Comparison of ENCODE assay signal across 10 cellular contexts in genomic region chr17:17768415-17769088, GRCh38.
DNase-seq lines count a peak whose midpoint lies in the region; ATAC-seq and TF ChIP-seq lines count a peak whose summit lies in the region.
"Had no signal": no experiment of that assay in that cellular context is flagged by ENCODE, and none has a peak within 500 bp of the region (broad histone marks: within the 10 kb centered on the region; RNA-seq: fewer than 3 reads in every experiment).

No MANE protein-coding gene starts in this region.

- peaks cover 34 to 87% (median 76%) of the 10 kb centered on the region in 10 experiments for H3K4me1 ChIP-seq in BLaER1 treated with 17β-estradiol and CSF1 and Interleukin-3, amounts not matched to agents 10 nM and 100 nM
- peaks cover 55 to 81% (median 79%) of the 10 kb centered on the region in 4 donors for H3K4me1 ChIP-seq in esophagus muscularis mucosa
- H3K4me1 ChIP-seq in colonic mucosa = no peaks in the 10 kb centered on the region

- H3K4me2 ChIP-seq in BLaER1 treated with 17β-estradiol and CSF1 and Interleukin-3, amounts not matched to agents 10 nM and 100 nM = peak overlapping the region in 6 of 11 experiments; percentile 13 to 89 (median 53); a peak in 3 of 22 replicates
- H3K4me2 ChIP-seq in neural cell (ENCODE audit: low read length) = no peak overlapping the region

- no peak for TF ChIP-seq CTCF in esophagus muscularis mucosa (IDR thresholded peaks at IDR 0.05)
- no peak for TF ChIP-seq CTCF in neural cell (IDR thresholded peaks at IDR 0.05; ENCODE audit: poor library complexity, severe bottlenecking)
- no peak for TF ChIP-seq CTCF in colonic mucosa (IDR thresholded peaks at IDR 0.05)

- TF ChIP-seq POLR2A in esophagus muscularis mucosa (IDR thresholded peaks at IDR 0.05; ENCODE audit: low read depth) = no peak

- H3K36me3 ChIP-seq in BLaER1 treated with 17β-estradiol and CSF1 and Interleukin-3, amounts not matched to agents 10 nM and 100 nM = peaks cover 0 to 18% (median 4%) of the 10 kb centered on the region in 11 experiments; a peak in 6 of 22 replicates
- no peaks in the 10 kb centered on the region for H3K36me3 ChIP-seq in esophagus muscularis mucosa
- peaks cover 9% of the 10 kb centered on the region for H3K36me3 ChIP-seq in neural cell (ENCODE audit: insufficient read depth, low read length)
- H3K36me3 ChIP-seq in colonic mucosa = no peaks in the 10 kb centered on the region
- H3K36me3 ChIP-seq: cardiac muscle cell had no signal

- H3K27me3 ChIP-seq in BLaER1 treated with 17β-estradiol and CSF1 and Interleukin-3, amounts not matched to agents 10 nM and 100 nM = no peaks in the 10 kb centered on the region
- H3K27me3 ChIP-seq in esophagus muscularis mucosa = no peaks in the 10 kb centered on the region
- H3K27me3 ChIP-seq in neural cell (ENCODE audit: insufficient read depth, low read depth, low read length) = no peaks in the 10 kb centered on the region
- no peaks in the 10 kb centered on the region for H3K27me3 ChIP-seq in colonic mucosa
- H3K27me3 ChIP-seq: cardiac muscle cell had no signal

- H3F3A ChIP-seq in neural cell (ENCODE audit: insufficient read depth, low read length, poor library complexity, severe bottlenecking) = no peaks in the 10 kb centered on the region

- no peaks in the 10 kb centered on the region for H3K9me3 ChIP-seq in BLaER1 treated with 17β-estradiol and CSF1 and Interleukin-3, amounts not matched to agents 10 nM and 100 nM (replicated peaks in 1 of 11)
- H3K9me3 ChIP-seq in esophagus muscularis mucosa (no peaks in the 10 kb centered on the region), neural cell (ENCODE audit: low read length) (no peaks in the 10 kb centered on the region), colonic mucosa (no peaks in the 10 kb centered on the region)

- ATAC-seq in HG03159 (IDR thresholded peaks at IDR 0.05; ENCODE audit: unreplicated experiment) = no peak

- intact Hi-C loops in esophagus muscularis mucosa (cut with DNase I) (no loop called here), colonic mucosa (cut with DNase I) (no loop called here)

- H3K79me2 ChIP-seq in neural cell (replicated peaks; ENCODE audit: insufficient read depth, low read length) = peaks cover 72% of the 10 kb centered on the region

- no peak for TF ChIP-seq RAD21 in neural cell (conservative IDR thresholded peaks at IDR 0.05)

- WGBS in esophagus muscularis mucosa = 37% methylated on average over 14 of the region's 14 CpGs

- peak overlapping the region in 10 of 11 experiments; percentile 20 to 52 (median 44); a peak in 13 of 22 replicates for H3K9ac ChIP-seq in BLaER1 treated with 17β-estradiol and CSF1 and Interleukin-3, amounts not matched to agents 10 nM and 100 nM
- H3K9ac ChIP-seq in neural cell (ENCODE audit: low read length) = no peak overlapping the region
- no peak overlapping the region for H3K9ac ChIP-seq in colonic mucosa (ENCODE audit: low read depth in 2 of 2, low read length in 2 of 2)

- peaks cover 91 to 99% (median 96%) of the 10 kb centered on the region in 11 experiments for H4K20me1 ChIP-seq in BLaER1 treated with 17β-estradiol and CSF1 and Interleukin-3, amounts not matched to agents 10 nM and 100 nM
- H4K20me1 ChIP-seq in neural cell (ENCODE audit: insufficient read depth) = peaks cover 14% of the 10 kb centered on the region

- no peak overlapping the region for H2AFZ ChIP-seq in neural cell (ENCODE audit: low read depth, low read length)

- H3K27ac ChIP-seq in BLaER1 treated with 17β-estradiol and CSF1 and Interleukin-3, amounts not matched to agents 10 nM and 100 nM = peak overlapping the region in 5 of 11 experiments; percentile 20 to 37 (median 27); a peak in 6 of 22 replicates
- H3K27ac ChIP-seq in esophagus muscularis mucosa (replicated peaks in 1 of 4) = peak overlapping the region; percentile 78 to 87 (median 84)
- H3K27ac ChIP-seq in neural cell (ENCODE audit: low read length) = peak overlapping the region; percentile 73
- no peak overlapping the region for H3K27ac ChIP-seq in colonic mucosa
- H3K27ac ChIP-seq: cardiac muscle cell had no signal

- H3K4me3 ChIP-seq in BLaER1 treated with 17β-estradiol and CSF1 and Interleukin-3, amounts not matched to agents 10 nM and 100 nM = no peak overlapping the region
- no peak overlapping the region for H3K4me3 ChIP-seq in esophagus muscularis mucosa
- H3K4me3 ChIP-seq in neural cell (ENCODE audit: low read length) = no peak overlapping the region
- H3K4me3 ChIP-seq in colonic mucosa = no peak overlapping the region
- H3K4me3 ChIP-seq: cardiac muscle cell had no signal

- DNase-seq in NCI-H2227 (lab: John Stamatoyannopoulos, UW; ENCODE audit: unreplicated experiment) (peak; percentile 19), esophagus muscularis mucosa (ENCODE audit: extremely low spot score) (no peak), colonic mucosa (no peak), hippocampal formation (lab: John Stamatoyannopoulos, UW) (no peak), NCI-H524 treated with DMSO at 0.1 percent for 48 hours (lab: John Stamatoyannopoulos, UW) (no peak)
- DNase-seq: stimulated activated CD4-positive, alpha-beta T cell treated with anti-CD3 and anti-CD28 coated beads, Interleukin-15, amount 100 ng/mL, for 24 hours had no signal

- no peaks in the 10 kb centered on the region for H3K9me2 ChIP-seq in neural cell (ENCODE audit: insufficient read depth, low read length)

- TF ChIP-seq EP300 in esophagus muscularis mucosa (IDR thresholded peaks at IDR 0.05) (no peak), neural cell (conservative IDR thresholded peaks at IDR 0.05; ENCODE audit: poor library complexity, severe bottlenecking) (no peak)

TF ChIP-seq in neural cell, 6 proteins besides CTCF, POLR2A, EP300 and RAD21:
- TF ChIP-seq POLR2AphosphoS5 (IDR thresholded peaks at IDR 0.05) (no peak), EZH2 (IDR thresholded peaks at IDR 0.05; ENCODE audit: borderline replicate concordance, insufficient read depth, low read length, poor library complexity, severe bottlenecking) (no peak), REST (IDR thresholded peaks at IDR 0.05; ENCODE audit: borderline replicate concordance) (no peak), SMC3 (conservative IDR thresholded peaks at IDR 0.05; ENCODE audit: poor library complexity) (no peak), MXI1 (conservative IDR thresholded peaks at IDR 0.05; ENCODE audit: poor library complexity, severe bottlenecking) (no peak), TAF1 (IDR thresholded peaks at IDR 0.05; ENCODE audit: low read depth) (no peak)

Comparison
In these comparisons a context has a peak if more than half of its experiments do, and no peak if none do; other contexts are left out.
1. H3K9ac ChIP-seq: peak in BLaER1 treated with 17β-estradiol and CSF1 and Interleukin-3, amounts not matched to agents 10 nM and 100 nM (10 of 11); none in neural cell (single experiment) and colonic mucosa (0 of 2).